8 cellular contexts compared by ENCODE assay signal in genomic region chr11:106021967-106022794, GRCh38. TPM values are rescaled to one million over a fixed set of nuclear protein-coding genes. Genes with fewer than 3 reads are reported as not detected.
A peak's percentile ranks its signal among the peaks of the same experiment; 100 is the strongest.
DNase-seq lines count a peak whose midpoint lies in the region; ATAC-seq and TF ChIP-seq lines count a peak whose summit lies in the region.

Gene MSANTD4, minus strand, starts transcription at chr11:106022240. Its CDS starts 11,323 bp downstream, at chr11:106010917.

- H3K4me1 Mint-ChIP-seq in nephron progenitor cell, result peaks cover 45% of the 10 kb centered on the region
- peaks cover 43% of the 10 kb centered on the region for H3K4me1 Mint-ChIP-seq in stimulated activated naive CD8-positive, alpha-beta T cell treated with anti-CD3 and anti-CD28 coated beads, Interleukin-15, amount 100 ng/mL, for 72 hours

- peaks cover 6% of the 10 kb centered on the region for H3K9me3 Mint-ChIP-seq in nephron progenitor cell
- H3K9me3 Mint-ChIP-seq in stimulated activated naive CD8-positive, alpha-beta T cell treated with anti-CD3 and anti-CD28 coated beads, Interleukin-15, amount 100 ng/mL, for 72 hours, result peaks cover 5 to 12% of the 10 kb centered on the region in 2 donors

- peak; percentile 99 for DNase-seq in EL
- peak; percentile 90 for DNase-seq in H7
- DNase-seq in MG63, result peak; percentile 99
- peak; percentile 88 for DNase-seq in SIG-M5 (lab: John Stamatoyannopoulos, UW)
- peak; percentile 68 for DNase-seq in activated gamma-delta T cell (lab: John Stamatoyannopoulos, UW)
- DNase-seq in fibroblast of the conjunctiva (ENCODE audit: low read depth), result peak; percentile 99
- peak; percentile 96 for DNase-seq in nephron progenitor cell
- peak; percentile 95 to 98 for DNase-seq in stimulated activated naive CD8-positive, alpha-beta T cell treated with anti-CD3 and anti-CD28 coated beads, Interleukin-15, amount 100 ng/mL, for 72 hours

- ATAC-seq in stimulated activated naive CD8-positive, alpha-beta T cell treated with anti-CD3 and anti-CD28 coated beads, Interleukin-15, amount 100 ng/mL, for 72 hours, result peak; percentile 97

- H3K36me3 ChIP-seq in H7 (replicated peaks; ENCODE audit: control insufficient read depth, insufficient read depth, low read length) (no peaks in the 10 kb centered on the region), MG63 (peaks cover 10% of the 10 kb centered on the region)

- peak within 1 kb of the TSS; percentile 97 for H3K27ac Mint-ChIP-seq in nephron progenitor cell
- peak within 1 kb of the TSS; percentile 88 to 96 for H3K27ac Mint-ChIP-seq in stimulated activated naive CD8-positive, alpha-beta T cell treated with anti-CD3 and anti-CD28 coated beads, Interleukin-15, amount 100 ng/mL, for 72 hours

- H3K36me3 Mint-ChIP-seq in nephron progenitor cell (ENCODE audit: low read depth), result peaks cover 14% of the 10 kb centered on the region

- no peaks in the 10 kb centered on the region for H3K27me3 ChIP-seq in H7 (ENCODE audit: control insufficient read depth, insufficient read depth, low read length)
- no peaks in the 10 kb centered on the region for H3K27me3 ChIP-seq in MG63

- H3K9me3 ChIP-seq in MG63, result no peaks in the 10 kb centered on the region; the same call in 1 of the 2 replicates

- peak within 1 kb of the TSS; percentile 96 for H3K4me3 Mint-ChIP-seq in nephron progenitor cell
- peak within 1 kb of the TSS; percentile 84 to 93 for H3K4me3 Mint-ChIP-seq in stimulated activated naive CD8-positive, alpha-beta T cell treated with anti-CD3 and anti-CD28 coated beads, Interleukin-15, amount 100 ng/mL, for 72 hours

- H3K4me3 ChIP-seq in H7 (ENCODE audit: insufficient read depth, low read depth, low read length) (peak within 1 kb of the TSS; percentile 90), MG63 (peak within 1 kb of the TSS; percentile 95)

- H3K27me3 Mint-ChIP-seq in nephron progenitor cell (ENCODE audit: low read depth, poor library complexity), result no peaks in the 10 kb centered on the region
- peaks cover 5% of the 10 kb centered on the region for H3K27me3 Mint-ChIP-seq in stimulated activated naive CD8-positive, alpha-beta T cell treated with anti-CD3 and anti-CD28 coated beads, Interleukin-15, amount 100 ng/mL, for 72 hours

- TF ChIP-seq CTCF in nephron progenitor cell (IDR thresholded peaks at IDR 0.05), result no peak

RNA-seq across cellular contexts. Expression of gene MSANTD4, which starts in this region (rescaled TPM):
- 13.2 and 19.0 TPM in 2 replicates for total RNA-seq in H7 (2014; rRNA removed; shearing (Covaris generic))
- total RNA-seq in MG63 (2014; rRNA removed; shearing (Covaris generic); ENCODE audit: low replicate concordance), result 11.8 and 14.9 TPM in 2 replicates

Comparison
In these comparisons a context has a peak if more than half of its experiments do, and no peak if none do; other contexts are left out.
1. Peak in every context shown above with its lines: DNase-seq, ATAC-seq and H3K4me3 ChIP-seq.